8 cellular contexts compared by ENCODE assay signal in the genomic region with DNA sequence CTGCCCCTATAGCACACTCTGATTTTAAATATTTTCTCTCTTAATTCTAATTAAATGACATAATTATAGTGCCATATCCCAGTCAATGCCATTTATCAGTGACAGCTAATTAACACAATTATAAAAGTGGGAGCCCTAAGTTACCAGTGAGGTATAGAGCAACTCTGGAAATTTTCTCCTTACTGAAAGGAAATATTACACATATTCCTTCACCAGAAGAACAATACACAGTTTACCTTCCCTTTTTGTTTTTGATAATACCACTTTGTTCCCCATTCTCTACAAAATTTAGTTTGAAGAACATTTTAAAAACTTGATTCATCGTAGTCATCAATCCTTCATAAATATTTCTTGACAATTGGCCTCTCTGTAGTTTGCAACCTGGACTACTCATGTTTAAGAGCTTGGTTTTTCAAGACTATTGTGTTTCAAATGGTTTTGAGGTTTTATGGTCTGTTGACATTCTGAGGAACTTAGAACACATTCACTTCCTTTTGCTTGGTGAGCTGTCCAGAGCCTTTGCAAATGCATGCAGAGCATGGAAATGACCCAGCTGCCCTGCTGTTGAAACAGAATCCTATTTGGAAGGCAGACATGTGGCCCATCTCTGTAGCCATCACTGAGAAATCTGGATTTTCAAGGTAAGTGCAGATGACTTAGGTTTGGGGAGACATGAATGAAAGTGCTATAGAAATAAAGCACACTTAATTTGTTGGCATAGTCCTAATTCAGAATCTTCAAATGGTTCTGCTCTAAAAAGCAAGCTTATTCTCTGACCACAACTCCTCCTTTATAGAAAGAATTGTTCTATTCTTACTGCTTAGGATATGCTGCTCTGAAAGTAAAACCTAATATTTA. TPM values are rescaled to one million over a fixed set of nuclear protein-coding genes. Genes with fewer than 3 reads are reported as not detected.
DNase-seq lines count a peak whose midpoint lies in the region; ATAC-seq and TF ChIP-seq lines count a peak whose summit lies in the region.

A gene with protein sequence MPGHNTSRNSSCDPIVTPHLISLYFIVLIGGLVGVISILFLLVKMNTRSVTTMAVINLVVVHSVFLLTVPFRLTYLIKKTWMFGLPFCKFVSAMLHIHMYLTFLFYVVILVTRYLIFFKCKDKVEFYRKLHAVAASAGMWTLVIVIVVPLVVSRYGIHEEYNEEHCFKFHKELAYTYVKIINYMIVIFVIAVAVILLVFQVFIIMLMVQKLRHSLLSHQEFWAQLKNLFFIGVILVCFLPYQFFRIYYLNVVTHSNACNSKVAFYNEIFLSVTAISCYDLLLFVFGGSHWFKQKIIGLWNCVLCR (plus strand): TSS at position 504 of the 858 bp plus-strand sequence. CDS start 56,628 bp downstream, outside the sequence.

- no peak for TF ChIP-seq EP300 in esophagus muscularis mucosa (IDR thresholded peaks at IDR 0.05)

- intact Hi-C loops in esophagus muscularis mucosa (cut with DNase I): no loop called here

- H3K27ac ChIP-seq in epithelial cell of prostate (no peak within 1 kb of the TSS), esophagus muscularis mucosa (replicated peaks in 1 of 4) (no peak within 1 kb of the TSS)

- peak; percentile 10 for DNase-seq in Jurkat, Clone E6-1 (ENCODE audit: low read depth, low spot score)
- DNase-seq in epithelial cell of prostate (ENCODE audit: low read depth, low spot score): peak; percentile 46
- no peak for DNase-seq in T-cell
- no peak for DNase-seq in esophagus muscularis mucosa (ENCODE audit: extremely low spot score)
- DNase-seq in AG08396 (ENCODE audit: low spot score): no peak
- no peak for DNase-seq in T1000 (lab: John Stamatoyannopoulos, UW)

- 79% methylated on average over 1 of the region's 1 CpG for WGBS in esophagus muscularis mucosa

- no peaks in the 10 kb centered on the region for H3K9me3 ChIP-seq in esophagus muscularis mucosa

- TF ChIP-seq POLR2A in esophagus muscularis mucosa (IDR thresholded peaks at IDR 0.05; ENCODE audit: low read depth): no peak

- no peak within 1 kb of the TSS for H3K4me3 ChIP-seq in Jurkat, Clone E6-1 (ENCODE audit: low read length)
- H3K4me3 ChIP-seq in esophagus muscularis mucosa: no peak within 1 kb of the TSS

- peaks cover 0 to 6% (median 4%) of the 10 kb centered on the region in 3 donors for H3K4me1 Mint-ChIP-seq in T-cell

- no peaks in the 10 kb centered on the region for H3K4me1 ChIP-seq in esophagus muscularis mucosa

- H3K27me3 ChIP-seq in esophagus muscularis mucosa: no peaks in the 10 kb centered on the region

- H3K27me3 Mint-ChIP-seq in T-cell: peaks cover 10 to 14% of the 10 kb centered on the region in 2 donors

- H3K36me3 ChIP-seq in esophagus muscularis mucosa: no peaks in the 10 kb centered on the region

- peak within 1 kb of the TSS in 1 of 2 donors; percentile 23 for H3K27ac Mint-ChIP-seq in T-cell

- POLR2A ChIA-PET in T-cell (lab: Charles Lee): no interaction called here

- H3K4me3 Mint-ChIP-seq in T-cell: peak within 1 kb of the TSS in 1 of 3 donors; percentile 50

- no peaks in the 10 kb centered on the region for H3K9me3 Mint-ChIP-seq in T-cell

- H3K36me3 Mint-ChIP-seq in T-cell: no peaks in the 10 kb centered on the region

- CTCF ChIA-PET in T-cell (lab: Charles Lee): no interaction called here

- ATAC-seq in GM18498 (IDR thresholded peaks at IDR 0.05; ENCODE audit: unreplicated experiment) (peak; percentile 90), GM21576 (IDR thresholded peaks at IDR 0.05; ENCODE audit: unreplicated experiment) (peak; percentile 91), T-cell (replicated peaks in 1 of 4) (no peak)

- TF ChIP-seq CTCF in esophagus muscularis mucosa (IDR thresholded peaks at IDR 0.05): no peak

RNA-seq across cellular contexts. Expression of the gene that starts here (rescaled TPM):
- polyA plus RNA-seq in Jurkat, Clone E6-1 (2012; ENCODE audit: insufficient read depth, insufficient read length): not detected
- total RNA-seq in T-cell (1 to 10 TPM in 2 of 5 donors, under 1 TPM in 3; 0.25 to 6.3 (median 0.92) TPM), esophagus muscularis mucosa (1 to 10 TPM in 1 of 4 donors, under 1 TPM in 1, not detected in 2; 0.80 to 2.5 TPM)

Comparison
In these comparisons a context has a peak if more than half of its experiments do, and no peak if none do; other contexts are left out.
1. ATAC-seq: peak in GM18498 (single experiment) and GM21576 (single experiment); none in T-cell (0 of 4).
2. DNase-seq: peak in Jurkat, Clone E6-1 (single experiment) and epithelial cell of prostate (single experiment); none in T-cell (0 of 34), esophagus muscularis mucosa (single experiment), AG08396 (single experiment) and T1000 (single experiment).